ENCODE assay signal across 22 cellular contexts in the genomic region with DNA sequence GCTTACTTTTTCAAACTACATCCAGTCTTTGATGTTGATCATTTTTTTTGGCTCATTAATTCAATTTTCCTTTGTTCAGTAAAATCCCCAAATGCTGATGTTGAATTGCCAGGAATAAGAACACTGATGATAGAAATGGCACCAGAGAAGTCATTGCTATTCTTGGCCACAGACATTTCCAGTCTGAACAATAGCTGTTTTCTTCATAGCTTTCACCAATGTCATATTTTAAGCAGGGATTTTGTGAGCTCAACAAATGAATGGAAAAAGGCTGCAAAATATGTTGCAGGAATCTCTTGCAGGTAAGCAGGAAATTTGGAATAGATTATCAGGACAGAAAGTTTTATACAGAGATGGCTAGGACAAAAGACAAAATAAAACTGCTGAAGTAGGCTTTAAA. TPM values are rescaled to one million over a fixed set of nuclear protein-coding genes. Genes with fewer than 3 reads are reported as not detected.
"Had no signal": no experiment of that assay in that cellular context is flagged by ENCODE, and none has a peak within 500 bp of the region (broad histone marks: within the 10 kb centered on the region; RNA-seq: fewer than 3 reads in every experiment).

No MANE protein-coding gene starts in this region.

- H3K27me3 ChIP-seq: gastrocnemius medialis, ovary, right lobe of liver, suprapubic skin, thyroid gland had no signal

- H3K36me3 ChIP-seq: cardiac muscle cell, gastrocnemius medialis, ovary, right lobe of liver, suprapubic skin, thyroid gland had no signal

- H3K4me1 Mint-ChIP-seq: naive thymus-derived CD4-positive, alpha-beta T cell had no signal

- H3K4me1 ChIP-seq: gastrocnemius medialis, right lobe of liver, suprapubic skin, thyroid gland had no signal

- H3K4me3 ChIP-seq: cardiac muscle cell, gastrocnemius medialis, lung, ovary, right lobe of liver, suprapubic skin, thyroid gland had no signal

- ATAC-seq: gastrocnemius medialis; left colon; left ventricle myocardium superior; naive thymus-derived CD4-positive, alpha-beta T cell; right lobe of liver had no signal

- H3K27me3 Mint-ChIP-seq: dendritic cell treated with granulocyte-macrophage colony-stimulating factor and Interleukin-4, amounts not matched to agents 40 ng/mL and 50 ng/mL, for 4 days; naive thymus-derived CD4-positive, alpha-beta T cell; progenitor cell of endocrine pancreas; type B pancreatic cell had no signal

- H3K27ac ChIP-seq: cardiac muscle cell, gastrocnemius medialis, ovary, right lobe of liver, suprapubic skin, thyroid gland had no signal

- H3K9me3 Mint-ChIP-seq: dendritic cell treated with granulocyte-macrophage colony-stimulating factor and Interleukin-4, amounts not matched to agents 40 ng/mL and 50 ng/mL, for 4 days had no signal

- DNase-seq: cerebellar nuclear complex; erythroblast; gastrocnemius medialis; glutamatergic neuron; left colon; left ventricle myocardium superior; mesenchymal stem cell; naive thymus-derived CD4-positive, alpha-beta T cell; ovary; retina; right lobe of liver; stimulated activated CD4-positive, alpha-beta T cell treated with anti-CD3 and anti-CD28 coated beads, Interleukin-2, amount 100 ng/mL, for 24 hours; stimulated activated naive CD4-positive, alpha-beta T cell treated with Interleukin-2 at 50 U/mL for 16 hours; thyroid gland had no signal

- FAIRE-seq: colon, urothelium cell line had no signal

- H3K4me3 Mint-ChIP-seq: dendritic cell treated with granulocyte-macrophage colony-stimulating factor and Interleukin-4, amounts not matched to agents 40 ng/mL and 50 ng/mL, for 4 days; naive thymus-derived CD4-positive, alpha-beta T cell; type B pancreatic cell had no signal

- H3K27ac Mint-ChIP-seq: dendritic cell treated with granulocyte-macrophage colony-stimulating factor and Interleukin-4, amounts not matched to agents 40 ng/mL and 50 ng/mL, for 4 days; naive thymus-derived CD4-positive, alpha-beta T cell; progenitor cell of endocrine pancreas; type B pancreatic cell had no signal

- H3K36me3 Mint-ChIP-seq: naive thymus-derived CD4-positive, alpha-beta T cell; type B pancreatic cell had no signal

- H3K9me3 ChIP-seq: gastrocnemius medialis, ovary, right lobe of liver, suprapubic skin, thyroid gland had no signal

RNA-seq across cellular contexts. Expression of a gene that starts 40.5 kb away (rescaled TPM):
- total RNA-seq: naive thymus-derived CD4-positive, alpha-beta T cell had no signal
